In the genomic region with DNA sequence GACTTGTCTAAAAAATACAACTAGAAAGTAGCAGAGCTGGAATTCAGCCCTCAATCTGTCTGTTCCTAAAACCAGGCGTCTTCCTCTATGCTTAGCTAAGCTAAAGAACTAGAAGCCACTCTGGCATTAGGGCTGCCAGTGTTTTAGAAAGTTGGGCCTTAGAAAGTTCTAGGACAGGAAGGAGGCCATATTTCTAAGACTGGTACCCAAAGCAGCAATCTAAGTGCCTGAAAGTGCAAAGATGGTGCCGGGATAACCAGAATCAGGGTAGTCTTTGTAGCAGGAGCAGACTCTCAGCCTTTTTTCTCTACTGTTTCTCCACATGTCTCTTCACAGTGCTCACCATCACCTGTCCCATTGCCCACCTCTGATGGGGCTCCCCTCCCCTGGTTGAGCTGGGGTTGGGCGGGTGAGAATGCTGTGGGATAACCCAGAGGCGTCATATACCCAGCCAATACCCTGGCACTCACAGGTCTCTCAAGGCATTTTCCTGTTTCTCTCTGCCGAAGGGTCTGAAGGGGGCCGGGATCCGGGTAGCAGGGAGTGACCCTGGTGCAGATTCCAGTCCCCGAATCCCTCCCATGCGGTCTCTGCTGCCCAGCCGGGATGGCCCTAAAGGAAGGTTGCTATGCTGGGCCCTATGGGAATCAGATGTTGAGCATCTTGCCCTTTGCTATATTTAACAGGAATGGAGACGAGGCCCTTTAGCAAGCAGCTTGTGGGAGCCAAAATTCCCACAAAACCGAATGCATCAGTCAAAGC, we compare ENCODE assay signal across 11 cellular contexts. TPM values are rescaled to one million over a fixed set of nuclear protein-coding genes. Genes with fewer than 3 reads are reported as not detected.
DNase-seq lines count a peak whose midpoint lies in the region; ATAC-seq and TF ChIP-seq lines count a peak whose summit lies in the region.
"Had no signal": no experiment of that assay in that cellular context is flagged by ENCODE, and none has a peak within 500 bp of the region (broad histone marks: within the 10 kb centered on the region; RNA-seq: fewer than 3 reads in every experiment).

No MANE protein-coding gene starts in this region.

- peak overlapping the region; percentile 97 to 99 (median 99) for H3K27ac Mint-ChIP-seq in CD4-positive, CD25-positive, alpha-beta regulatory T cell
- no peak overlapping the region for H3K27ac Mint-ChIP-seq in brain
- H3K27ac Mint-ChIP-seq in nephron, result peak overlapping the region in 1 of 3 experiments; percentile 61

- H3K27me3 ChIP-seq in CD4-positive, CD25-positive, alpha-beta regulatory T cell (ENCODE audit: control insufficient read depth, insufficient read depth, low read length), result no peaks in the 10 kb centered on the region
- H3K27me3 ChIP-seq in HUES6 (ENCODE audit: control insufficient read depth, insufficient read depth, low read length), result peaks cover 64% of the 10 kb centered on the region

- H3K4me1 ChIP-seq in CD4-positive, CD25-positive, alpha-beta regulatory T cell (ENCODE audit: control insufficient read depth, insufficient read depth, low read length, poor library complexity, severe bottlenecking), result peaks cover 68% of the 10 kb centered on the region
- H3K4me1 ChIP-seq in HUES6 (ENCODE audit: control insufficient read depth, insufficient read depth, low read length), result peaks cover 33% of the 10 kb centered on the region

- TF ChIP-seq CTCF in brain (conservative IDR thresholded peaks at IDR 0.05) (no peak), nephron (IDR thresholded peaks at IDR 0.05; ENCODE audit: unreplicated experiment in 3 of 3) (no peak)

- H3K36me3 Mint-ChIP-seq in CD4-positive, CD25-positive, alpha-beta regulatory T cell, result peaks cover 16% of the 10 kb centered on the region
- no peaks in the 10 kb centered on the region for H3K36me3 Mint-ChIP-seq in brain
- no peaks in the 10 kb centered on the region for H3K36me3 Mint-ChIP-seq in nephron (ENCODE audit: low read depth)

- H3K27ac ChIP-seq in CD4-positive, CD25-positive, alpha-beta regulatory T cell (ENCODE audit: insufficient read depth, low read length, poor library complexity, severe bottlenecking), result peak overlapping the region; percentile 91
- no peak overlapping the region for H3K27ac ChIP-seq in HUES6 (ENCODE audit: low read depth, low read length)

- peak overlapping the region; percentile 88 to 97 (median 96) for H3K4me3 Mint-ChIP-seq in CD4-positive, CD25-positive, alpha-beta regulatory T cell
- peak overlapping the region; percentile 51 to 82 (median 76) for H3K4me3 Mint-ChIP-seq in brain
- peak overlapping the region; percentile 78 to 86 (median 83) for H3K4me3 Mint-ChIP-seq in nephron

- peaks cover 0 to 2% of the 10 kb centered on the region in 2 experiments for H3K9me3 ChIP-seq in CD4-positive, CD25-positive, alpha-beta regulatory T cell (ENCODE audit: control insufficient read depth in 2 of 2, low read length in 2 of 2)
- peaks cover 11% of the 10 kb centered on the region; the same call in 1 of the 2 replicates for H3K9me3 ChIP-seq in HUES6 (ENCODE audit: control insufficient read depth, insufficient read depth, low read depth, low read length)

- H3K27me3 Mint-ChIP-seq in CD4-positive, CD25-positive, alpha-beta regulatory T cell, result no peaks in the 10 kb centered on the region
- H3K27me3 Mint-ChIP-seq in brain, result peaks cover 65% of the 10 kb centered on the region
- H3K27me3 Mint-ChIP-seq in nephron (ENCODE audit: low read depth), result peaks cover 56% of the 10 kb centered on the region

- H3K4me3 ChIP-seq in CD4-positive, CD25-positive, alpha-beta regulatory T cell (ENCODE audit: low read depth, low read length), result peak overlapping the region; percentile 93
- peak overlapping the region; percentile 82 for H3K4me3 ChIP-seq in HUES6 (ENCODE audit: low read depth, low read length)
- H3K4me3 ChIP-seq: lung had no signal

- no peak for ATAC-seq in CD4-positive, CD25-positive, alpha-beta regulatory T cell (ENCODE audit: low read depth in 2 of 2)

- no peak overlapping the region for H3K9ac ChIP-seq in HUES6 (ENCODE audit: low read length)

- peaks cover 4% of the 10 kb centered on the region for H3K36me3 ChIP-seq in CD4-positive, CD25-positive, alpha-beta regulatory T cell (ENCODE audit: control insufficient read depth, insufficient read depth, low read length)
- no peaks in the 10 kb centered on the region for H3K36me3 ChIP-seq in HUES6 (ENCODE audit: control insufficient read depth, insufficient read depth, low read length)

- no peak for DNase-seq in CD4-positive, CD25-positive, alpha-beta regulatory T cell
- DNase-seq in OCI-M1 (lab: John Stamatoyannopoulos, UW), result no peak
- no peak for DNase-seq in RKO (ENCODE audit: low spot score)
- DNase-seq in AG08395 (ENCODE audit: low spot score), result no peak
- no peak for DNase-seq in DMS53 treated with DMSO at 0.1 percent for 48 hours (lab: John Stamatoyannopoulos, UW; ENCODE audit: unreplicated experiment)
- DNase-seq: DMS 273 treated with DMSO at 0.1 percent for 48 hours, NCI-H446 had no signal

- H3K9me3 Mint-ChIP-seq in CD4-positive, CD25-positive, alpha-beta regulatory T cell, result peaks cover 0 to 6% (median 0%) of the 10 kb centered on the region in 7 donors
- H3K9me3 Mint-ChIP-seq in brain (peaks cover 2 to 7% (median 3%) of the 10 kb centered on the region in 5 experiments), nephron (peaks cover 7% of the 10 kb centered on the region)

- H3K4me1 Mint-ChIP-seq in CD4-positive, CD25-positive, alpha-beta regulatory T cell, result peaks cover 9 to 80% (median 52%) of the 10 kb centered on the region in 4 donors
- H3K4me1 Mint-ChIP-seq in brain, result peaks cover 12% of the 10 kb centered on the region
- peaks cover 33% of the 10 kb centered on the region for H3K4me1 Mint-ChIP-seq in nephron

RNA-seq across cellular contexts. Expression of a gene that starts 1.1 kb away (rescaled TPM):
- total RNA-seq in CD4-positive, CD25-positive, alpha-beta regulatory T cell, result 174 TPM
- 100 to 1,000 TPM; 207 to 251 (median 233) TPM for polyA plus RNA-seq in CD4-positive, CD25-positive, alpha-beta regulatory T cell
- polyA plus RNA-seq in brain (ENCODE audit: insufficient read depth, low read depth, low replicate concordance), result 2.5 TPM

Comparison
In these comparisons a context has a peak if more than half of its experiments do, and no peak if none do; other contexts are left out.
1. H3K27ac Mint-ChIP-seq: peak in CD4-positive, CD25-positive, alpha-beta regulatory T cell (3 of 3); none in brain (0 of 5).
2. RNA of a gene that starts 1.1 kb away (polyA plus RNA-seq): 207 to 251 TPM in CD4-positive, CD25-positive, alpha-beta regulatory T cell; 2.5 TPM in brain (single experiment); every median in the first group is over 10 times any median in the second.
3. Peak in every context shown above with its lines, with median percentiles within 50 percentile points of each other: H3K4me3 Mint-ChIP-seq.